Comparison of ENCODE assay signal across 14 cellular contexts in genomic region chr21:33550772-33551660, GRCh38.
"Had no signal": no experiment of that assay in that cellular context is flagged by ENCODE, and none has a peak within 500 bp of the region (broad histone marks: within the 10 kb centered on the region; RNA-seq: fewer than 3 reads in every experiment).

No MANE protein-coding gene starts in this region.

- ATAC-seq: left lung; stimulated activated memory B cell treated with anti-CD40 and anti-IgM and Interleukin-4, amounts not matched to agents 10 μg/mL and 1 μg/mL and 100 μg/mL, for 72 hours had no signal

- FAIRE-seq: colon, endometrium, islet of Langerhans had no signal

- H3K4me3 ChIP-seq: left lung, psoas muscle, SK-N-MC, thyroid gland had no signal

- DNase-seq: activated CD4-positive, alpha-beta memory T cell treated with anti-CD3 and anti-CD28 coated beads for 36 hours; activated gamma-delta T cell treated with Interleukin-2 at 50 U/mL for 16 hours; amniotic stem cell; caudate nucleus; left lung; mesendoderm; psoas muscle; T-helper 1 cell; thyroid gland had no signal

- H3K27ac ChIP-seq: left lung, psoas muscle, SK-N-MC, thyroid gland had no signal

- H3K9me3 ChIP-seq: left lung, psoas muscle, thyroid gland had no signal

- H3K27me3 ChIP-seq: left lung, thyroid gland had no signal
